ENCODE assay signal across 9 cellular contexts in the genomic region with DNA sequence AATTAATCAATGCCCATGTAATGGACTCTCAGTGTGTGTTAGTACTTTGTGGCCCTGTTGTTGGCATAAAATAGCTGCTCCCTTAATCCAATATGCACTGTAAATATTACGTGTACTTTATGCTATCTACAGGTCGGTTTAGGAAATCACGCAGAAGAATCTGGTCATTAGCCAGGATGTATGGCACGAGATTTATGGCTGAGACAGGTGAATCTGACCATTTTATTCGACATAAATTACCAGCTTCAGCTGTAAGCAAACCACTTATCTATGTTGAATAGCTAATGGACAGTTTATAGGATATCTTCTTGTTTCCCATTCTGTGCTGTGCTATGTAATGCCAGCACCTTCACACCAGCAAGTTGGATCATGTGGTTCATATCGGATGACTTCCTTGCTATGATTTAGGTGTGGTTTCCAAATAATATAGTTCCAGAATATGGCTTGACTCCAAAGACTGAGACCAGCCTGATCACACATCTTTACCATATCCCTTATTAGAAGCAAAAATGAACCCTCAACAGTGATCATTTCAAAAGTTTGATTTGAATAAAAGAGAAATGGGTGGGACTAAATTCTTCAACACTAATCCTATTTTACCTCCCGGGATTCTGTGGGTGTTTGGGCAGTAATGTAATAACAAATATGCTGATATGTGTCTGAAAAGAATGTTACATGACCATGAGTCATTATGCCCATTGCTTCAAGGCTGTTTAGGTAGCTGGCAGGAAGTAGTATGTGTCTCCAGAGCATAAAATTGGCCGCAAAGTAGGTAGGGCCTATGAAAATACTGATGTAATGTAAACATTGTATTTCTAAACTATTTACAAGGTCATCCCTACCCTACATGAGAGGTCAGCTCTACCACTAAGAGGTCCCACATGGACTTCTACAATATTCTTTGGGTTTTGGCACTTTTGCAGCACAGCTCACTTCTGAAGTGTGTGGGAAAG.
DNase-seq lines count a peak whose midpoint lies in the region; ATAC-seq, FAIRE-seq and TF ChIP-seq lines count a peak whose summit lies in the region.
"Had no signal": no experiment of that assay in that cellular context is flagged by ENCODE, and none has a peak within 500 bp of the region (broad histone marks: within the 10 kb centered on the region; RNA-seq: fewer than 3 reads in every experiment).

No MANE protein-coding gene starts in this region.

- H3K36me3 ChIP-seq in bronchial epithelial cell (ENCODE audit: control insufficient read depth, insufficient read depth, low read length) = no peaks in the 10 kb centered on the region

- no peaks in the 10 kb centered on the region for H3K27me3 ChIP-seq in bronchial epithelial cell (ENCODE audit: control insufficient read depth, insufficient read depth, low read length)

- DNase-seq in DMS53 (lab: John Stamatoyannopoulos, UW) = peak; percentile 13
- DNase-seq in NCI-H146 treated with DMSO at 0.1 percent for 48 hours (lab: John Stamatoyannopoulos, UW; ENCODE audit: unreplicated experiment) = peak; percentile 37
- peak; percentile 99 for DNase-seq in bronchial epithelial cell (ENCODE audit: low read depth)
- peak; percentile 93 for DNase-seq in non-pigmented ciliary epithelial cell (ENCODE audit: low read depth)
- DNase-seq in activated naive CD4-positive, alpha-beta T cell treated with anti-CD3 and anti-CD28 coated beads for 36 hours = no peak
- DNase-seq in activated CD4-positive, alpha-beta memory T cell treated with anti-CD3 and anti-CD28 coated beads for 36 hours = no peak
- DNase-seq: activated gamma-delta T cell treated with Interleukin-2 at 50 U/mL for 16 hours had no signal

- H3K36me3 Mint-ChIP-seq in activated naive CD4-positive, alpha-beta T cell treated with anti-CD3 and anti-CD28 coated beads for 36 hours (ENCODE audit: low read depth) = no peaks in the 10 kb centered on the region
- no peaks in the 10 kb centered on the region for H3K36me3 Mint-ChIP-seq in activated CD4-positive, alpha-beta memory T cell treated with anti-CD3 and anti-CD28 coated beads for 36 hours

- H3K4me1 Mint-ChIP-seq in activated naive CD4-positive, alpha-beta T cell treated with anti-CD3 and anti-CD28 coated beads for 36 hours (ENCODE audit: low read depth) = no peaks in the 10 kb centered on the region
- no peaks in the 10 kb centered on the region for H3K4me1 Mint-ChIP-seq in activated CD4-positive, alpha-beta memory T cell treated with anti-CD3 and anti-CD28 coated beads for 36 hours (ENCODE audit: low read depth)

- intact Hi-C loops in activated naive CD4-positive, alpha-beta T cell treated with anti-CD3 and anti-CD28 coated beads for 36 hours (cut with micrococcal nuclease) = no loop called here
- intact Hi-C loops in activated CD4-positive, alpha-beta memory T cell treated with anti-CD3 and anti-CD28 coated beads for 36 hours (cut with micrococcal nuclease) = no loop called here

- ATAC-seq in HG03442 (IDR thresholded peaks at IDR 0.05; ENCODE audit: unreplicated experiment) (no peak), GM19324 (IDR thresholded peaks at IDR 0.05; ENCODE audit: low FRiP score, unreplicated experiment) (no peak)

- H3K4me3 ChIP-seq in bronchial epithelial cell (ENCODE audit: low read depth, low read length) = no peak overlapping the region

- no peak overlapping the region for H3K27ac Mint-ChIP-seq in activated naive CD4-positive, alpha-beta T cell treated with anti-CD3 and anti-CD28 coated beads for 36 hours
- no peak overlapping the region for H3K27ac Mint-ChIP-seq in activated CD4-positive, alpha-beta memory T cell treated with anti-CD3 and anti-CD28 coated beads for 36 hours

- POLR2A ChIA-PET in activated CD4-positive, alpha-beta memory T cell treated with anti-CD3 and anti-CD28 coated beads for 36 hours (lab: Charles Lee) = no interaction called here

- FAIRE-seq in bronchial epithelial cell (lab: Jason Lieb, UNC) = peak; percentile 90

- CTCF ChIA-PET in activated naive CD4-positive, alpha-beta T cell treated with anti-CD3 and anti-CD28 coated beads for 36 hours (lab: Charles Lee) = no interaction called here
- CTCF ChIA-PET in activated CD4-positive, alpha-beta memory T cell treated with anti-CD3 and anti-CD28 coated beads for 36 hours (lab: Charles Lee) = no interaction called here

- TF ChIP-seq CTCF in bronchial epithelial cell (IDR thresholded peaks at IDR 0.05; ENCODE audit: insufficient read depth, low read length, severe bottlenecking) = no peak

- peaks cover 5% of the 10 kb centered on the region for H3K9me3 Mint-ChIP-seq in activated naive CD4-positive, alpha-beta T cell treated with anti-CD3 and anti-CD28 coated beads for 36 hours
- peaks cover 6% of the 10 kb centered on the region for H3K9me3 Mint-ChIP-seq in activated CD4-positive, alpha-beta memory T cell treated with anti-CD3 and anti-CD28 coated beads for 36 hours

- H3K27me3 Mint-ChIP-seq in activated naive CD4-positive, alpha-beta T cell treated with anti-CD3 and anti-CD28 coated beads for 36 hours (ENCODE audit: low read depth) = peaks cover 16% of the 10 kb centered on the region
- H3K27me3 Mint-ChIP-seq in activated CD4-positive, alpha-beta memory T cell treated with anti-CD3 and anti-CD28 coated beads for 36 hours = peaks cover 12% of the 10 kb centered on the region

- no peak overlapping the region for H3K4me3 Mint-ChIP-seq in activated naive CD4-positive, alpha-beta T cell treated with anti-CD3 and anti-CD28 coated beads for 36 hours
- no peak overlapping the region for H3K4me3 Mint-ChIP-seq in activated CD4-positive, alpha-beta memory T cell treated with anti-CD3 and anti-CD28 coated beads for 36 hours

Comparison
In these comparisons a context has a peak if more than half of its experiments do, and no peak if none do; other contexts are left out.
1. DNase-seq: peak in DMS53 (single experiment), NCI-H146 treated with DMSO at 0.1 percent for 48 hours (single experiment), bronchial epithelial cell (single experiment) and non-pigmented ciliary epithelial cell (single experiment); none in activated naive CD4-positive, alpha-beta T cell treated with anti-CD3 and anti-CD28 coated beads for 36 hours (single experiment) and activated CD4-positive, alpha-beta memory T cell treated with anti-CD3 and anti-CD28 coated beads for 36 hours (single experiment).